In the genomic region with DNA sequence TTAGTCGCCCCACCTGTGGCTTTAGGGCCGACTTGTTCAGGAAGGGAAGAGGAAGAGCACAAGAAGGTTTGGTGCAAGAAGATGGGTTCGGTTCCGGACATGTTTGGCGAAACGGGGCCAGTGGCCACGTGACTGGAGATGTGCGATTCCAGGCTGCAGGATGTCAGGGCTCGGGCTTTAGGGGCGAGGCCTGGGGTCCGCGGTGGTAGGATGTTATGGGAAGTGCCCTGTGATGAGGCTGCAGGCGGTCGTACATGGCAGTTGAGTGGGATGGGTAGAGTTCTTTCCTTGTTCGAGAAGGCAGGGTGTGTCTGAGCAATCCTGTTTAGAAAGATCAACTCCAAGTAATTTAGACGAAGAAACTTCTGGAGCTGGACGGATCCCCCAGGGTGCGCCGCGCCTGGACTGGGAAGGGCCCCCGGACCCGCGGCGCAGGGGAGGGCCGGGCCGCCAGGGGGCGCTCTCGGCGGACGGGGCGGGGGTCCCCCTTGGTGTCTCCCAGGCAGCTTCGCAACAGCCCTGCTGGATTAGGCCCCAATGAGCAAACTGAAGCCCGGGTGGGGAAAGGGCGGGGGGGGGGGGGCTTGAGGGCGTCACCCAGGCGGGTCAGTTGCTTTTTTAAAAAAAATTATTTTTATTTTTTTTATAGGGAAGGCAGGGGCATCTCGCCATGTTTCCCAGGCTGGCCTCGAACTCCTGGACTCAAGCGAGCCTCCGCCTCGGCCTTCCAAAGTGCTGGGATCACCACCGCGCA, we compare ENCODE assay signal across 1 cellular context.
A peak's percentile ranks its signal among the peaks of the same experiment; 100 is the strongest.
TF ChIP-seq lines count a peak whose summit lies in the region.

No MANE protein-coding gene starts in this region.

TF ChIP-seq in HepG2, 621 proteins besides CTCF, POLR2A, EP300 and RAD21 (continued from another document and continues in another):
- TF ChIP-seq, protein P1, sequence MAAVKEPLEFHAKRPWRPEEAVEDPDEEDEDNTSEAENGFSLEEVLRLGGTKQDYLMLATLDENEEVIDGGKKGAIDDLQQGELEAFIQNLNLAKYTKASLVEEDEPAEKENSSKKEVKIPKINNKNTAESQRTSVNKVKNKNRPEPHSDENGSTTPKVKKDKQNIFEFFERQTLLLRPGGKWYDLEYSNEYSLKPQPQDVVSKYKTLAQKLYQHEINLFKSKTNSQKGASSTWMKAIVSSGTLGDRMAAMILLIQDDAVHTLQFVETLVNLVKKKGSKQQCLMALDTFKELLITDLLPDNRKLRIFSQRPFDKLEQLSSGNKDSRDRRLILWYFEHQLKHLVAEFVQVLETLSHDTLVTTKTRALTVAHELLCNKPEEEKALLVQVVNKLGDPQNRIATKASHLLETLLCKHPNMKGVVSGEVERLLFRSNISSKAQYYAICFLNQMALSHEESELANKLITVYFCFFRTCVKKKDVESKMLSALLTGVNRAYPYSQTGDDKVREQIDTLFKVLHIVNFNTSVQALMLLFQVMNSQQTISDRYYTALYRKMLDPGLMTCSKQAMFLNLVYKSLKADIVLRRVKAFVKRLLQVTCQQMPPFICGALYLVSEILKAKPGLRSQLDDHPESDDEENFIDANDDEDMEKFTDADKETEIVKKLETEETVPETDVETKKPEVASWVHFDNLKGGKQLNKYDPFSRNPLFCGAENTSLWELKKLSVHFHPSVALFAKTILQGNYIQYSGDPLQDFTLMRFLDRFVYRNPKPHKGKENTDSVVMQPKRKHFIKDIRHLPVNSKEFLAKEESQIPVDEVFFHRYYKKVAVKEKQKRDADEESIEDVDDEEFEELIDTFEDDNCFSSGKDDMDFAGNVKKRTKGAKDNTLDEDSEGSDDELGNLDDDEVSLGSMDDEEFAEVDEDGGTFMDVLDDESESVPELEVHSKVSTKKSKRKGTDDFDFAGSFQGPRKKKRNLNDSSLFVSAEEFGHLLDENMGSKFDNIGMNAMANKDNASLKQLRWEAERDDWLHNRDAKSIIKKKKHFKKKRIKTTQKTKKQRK (IDR thresholded peaks at IDR 0.05; ENCODE audit: low read length) = no peak
- TF ChIP-seq SRSF1 (optimal IDR thresholded peaks at IDR 0.05; ENCODE audit: low read depth, low read length) (peak; percentile 12), ZFP37 (CRISPR knock-in tag; IDR thresholded peaks at IDR 0.05; ENCODE audit: borderline replicate concordance) (no peak), ZIK1 (CRISPR knock-in tag; IDR thresholded peaks at IDR 0.05; ENCODE audit: borderline replicate concordance, low read depth) (no peak), ZNF7 (CRISPR knock-in tag; IDR thresholded peaks at IDR 0.05) (0 out of 2 replicates have a peak, but pooled peaks have one; percentile 79), ZNF543 (CRISPR knock-in tag; IDR thresholded peaks at IDR 0.05) (no peak; the same call in 1 of the 2 replicates), ZBTB7B (CRISPR knock-in tag; IDR thresholded peaks at IDR 0.05) (peak; percentile 72), ZNF354B (CRISPR knock-in tag; IDR thresholded peaks at IDR 0.05) (peak; percentile 65; the same call in 1 of the 2 replicates), YY1 (IDR thresholded peaks at IDR 0.05; ENCODE audit: insufficient read depth, insufficient replicate concordance, low read depth, low read length) (peak; percentile 21), ELF1 (CRISPR knock-in tag; IDR thresholded peaks at IDR 0.05) (no peak), XRCC5 (optimal IDR thresholded peaks at IDR 0.05; ENCODE audit: low read length) (peak; percentile 39), SAFB2 (CRISPR knock-in tag; IDR thresholded peaks at IDR 0.05; ENCODE audit: borderline replicate concordance, low read depth) (0 out of 2 replicates have a peak, but pooled peaks have one; percentile 19), ZFX (CRISPR knock-in tag; IDR thresholded peaks at IDR 0.05; ENCODE audit: low read depth) (peak; percentile 10)
- TF ChIP-seq, protein P2, sequence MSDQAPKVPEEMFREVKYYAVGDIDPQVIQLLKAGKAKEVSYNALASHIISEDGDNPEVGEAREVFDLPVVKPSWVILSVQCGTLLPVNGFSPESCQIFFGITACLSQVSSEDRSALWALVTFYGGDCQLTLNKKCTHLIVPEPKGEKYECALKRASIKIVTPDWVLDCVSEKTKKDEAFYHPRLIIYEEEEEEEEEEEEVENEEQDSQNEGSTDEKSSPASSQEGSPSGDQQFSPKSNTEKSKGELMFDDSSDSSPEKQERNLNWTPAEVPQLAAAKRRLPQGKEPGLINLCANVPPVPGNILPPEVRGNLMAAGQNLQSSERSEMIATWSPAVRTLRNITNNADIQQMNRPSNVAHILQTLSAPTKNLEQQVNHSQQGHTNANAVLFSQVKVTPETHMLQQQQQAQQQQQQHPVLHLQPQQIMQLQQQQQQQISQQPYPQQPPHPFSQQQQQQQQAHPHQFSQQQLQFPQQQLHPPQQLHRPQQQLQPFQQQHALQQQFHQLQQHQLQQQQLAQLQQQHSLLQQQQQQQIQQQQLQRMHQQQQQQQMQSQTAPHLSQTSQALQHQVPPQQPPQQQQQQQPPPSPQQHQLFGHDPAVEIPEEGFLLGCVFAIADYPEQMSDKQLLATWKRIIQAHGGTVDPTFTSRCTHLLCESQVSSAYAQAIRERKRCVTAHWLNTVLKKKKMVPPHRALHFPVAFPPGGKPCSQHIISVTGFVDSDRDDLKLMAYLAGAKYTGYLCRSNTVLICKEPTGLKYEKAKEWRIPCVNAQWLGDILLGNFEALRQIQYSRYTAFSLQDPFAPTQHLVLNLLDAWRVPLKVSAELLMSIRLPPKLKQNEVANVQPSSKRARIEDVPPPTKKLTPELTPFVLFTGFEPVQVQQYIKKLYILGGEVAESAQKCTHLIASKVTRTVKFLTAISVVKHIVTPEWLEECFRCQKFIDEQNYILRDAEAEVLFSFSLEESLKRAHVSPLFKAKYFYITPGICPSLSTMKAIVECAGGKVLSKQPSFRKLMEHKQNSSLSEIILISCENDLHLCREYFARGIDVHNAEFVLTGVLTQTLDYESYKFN (CRISPR knock-in tag; conservative IDR thresholded peaks at IDR 0.05) = 0 out of 2 replicates have a peak, but pooled peaks have one; percentile 14
- TF ChIP-seq, protein P3, sequence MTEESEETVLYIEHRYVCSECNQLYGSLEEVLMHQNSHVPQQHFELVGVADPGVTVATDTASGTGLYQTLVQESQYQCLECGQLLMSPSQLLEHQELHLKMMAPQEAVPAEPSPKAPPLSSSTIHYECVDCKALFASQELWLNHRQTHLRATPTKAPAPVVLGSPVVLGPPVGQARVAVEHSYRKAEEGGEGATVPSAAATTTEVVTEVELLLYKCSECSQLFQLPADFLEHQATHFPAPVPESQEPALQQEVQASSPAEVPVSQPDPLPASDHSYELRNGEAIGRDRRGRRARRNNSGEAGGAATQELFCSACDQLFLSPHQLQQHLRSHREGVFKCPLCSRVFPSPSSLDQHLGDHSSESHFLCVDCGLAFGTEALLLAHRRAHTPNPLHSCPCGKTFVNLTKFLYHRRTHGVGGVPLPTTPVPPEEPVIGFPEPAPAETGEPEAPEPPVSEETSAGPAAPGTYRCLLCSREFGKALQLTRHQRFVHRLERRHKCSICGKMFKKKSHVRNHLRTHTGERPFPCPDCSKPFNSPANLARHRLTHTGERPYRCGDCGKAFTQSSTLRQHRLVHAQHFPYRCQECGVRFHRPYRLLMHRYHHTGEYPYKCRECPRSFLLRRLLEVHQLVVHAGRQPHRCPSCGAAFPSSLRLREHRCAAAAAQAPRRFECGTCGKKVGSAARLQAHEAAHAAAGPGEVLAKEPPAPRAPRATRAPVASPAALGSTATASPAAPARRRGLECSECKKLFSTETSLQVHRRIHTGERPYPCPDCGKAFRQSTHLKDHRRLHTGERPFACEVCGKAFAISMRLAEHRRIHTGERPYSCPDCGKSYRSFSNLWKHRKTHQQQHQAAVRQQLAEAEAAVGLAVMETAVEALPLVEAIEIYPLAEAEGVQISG (CRISPR knock-in tag; IDR thresholded peaks at IDR 0.05) = 0 out of 2 replicates have a peak, but pooled peaks have one; percentile 23
- TF ChIP-seq, protein P4, sequence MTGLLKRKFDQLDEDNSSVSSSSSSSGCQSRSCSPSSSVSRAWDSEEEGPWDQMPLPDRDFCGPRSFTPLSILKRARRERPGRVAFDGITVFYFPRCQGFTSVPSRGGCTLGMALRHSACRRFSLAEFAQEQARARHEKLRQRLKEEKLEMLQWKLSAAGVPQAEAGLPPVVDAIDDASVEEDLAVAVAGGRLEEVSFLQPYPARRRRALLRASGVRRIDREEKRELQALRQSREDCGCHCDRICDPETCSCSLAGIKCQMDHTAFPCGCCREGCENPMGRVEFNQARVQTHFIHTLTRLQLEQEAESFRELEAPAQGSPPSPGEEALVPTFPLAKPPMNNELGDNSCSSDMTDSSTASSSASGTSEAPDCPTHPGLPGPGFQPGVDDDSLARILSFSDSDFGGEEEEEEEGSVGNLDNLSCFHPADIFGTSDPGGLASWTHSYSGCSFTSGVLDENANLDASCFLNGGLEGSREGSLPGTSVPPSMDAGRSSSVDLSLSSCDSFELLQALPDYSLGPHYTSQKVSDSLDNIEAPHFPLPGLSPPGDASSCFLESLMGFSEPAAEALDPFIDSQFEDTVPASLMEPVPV (CRISPR knock-in tag; IDR thresholded peaks at IDR 0.05) = 0 out of 2 replicates have a peak, but pooled peaks have one; percentile 39
- TF ChIP-seq, protein P5, sequence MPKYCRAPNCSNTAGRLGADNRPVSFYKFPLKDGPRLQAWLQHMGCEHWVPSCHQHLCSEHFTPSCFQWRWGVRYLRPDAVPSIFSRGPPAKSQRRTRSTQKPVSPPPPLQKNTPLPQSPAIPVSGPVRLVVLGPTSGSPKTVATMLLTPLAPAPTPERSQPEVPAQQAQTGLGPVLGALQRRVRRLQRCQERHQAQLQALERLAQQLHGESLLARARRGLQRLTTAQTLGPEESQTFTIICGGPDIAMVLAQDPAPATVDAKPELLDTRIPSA (CRISPR knock-in tag; IDR thresholded peaks at IDR 0.05; ENCODE audit: borderline replicate concordance) = no peak
- TF ChIP-seq, protein P6, sequence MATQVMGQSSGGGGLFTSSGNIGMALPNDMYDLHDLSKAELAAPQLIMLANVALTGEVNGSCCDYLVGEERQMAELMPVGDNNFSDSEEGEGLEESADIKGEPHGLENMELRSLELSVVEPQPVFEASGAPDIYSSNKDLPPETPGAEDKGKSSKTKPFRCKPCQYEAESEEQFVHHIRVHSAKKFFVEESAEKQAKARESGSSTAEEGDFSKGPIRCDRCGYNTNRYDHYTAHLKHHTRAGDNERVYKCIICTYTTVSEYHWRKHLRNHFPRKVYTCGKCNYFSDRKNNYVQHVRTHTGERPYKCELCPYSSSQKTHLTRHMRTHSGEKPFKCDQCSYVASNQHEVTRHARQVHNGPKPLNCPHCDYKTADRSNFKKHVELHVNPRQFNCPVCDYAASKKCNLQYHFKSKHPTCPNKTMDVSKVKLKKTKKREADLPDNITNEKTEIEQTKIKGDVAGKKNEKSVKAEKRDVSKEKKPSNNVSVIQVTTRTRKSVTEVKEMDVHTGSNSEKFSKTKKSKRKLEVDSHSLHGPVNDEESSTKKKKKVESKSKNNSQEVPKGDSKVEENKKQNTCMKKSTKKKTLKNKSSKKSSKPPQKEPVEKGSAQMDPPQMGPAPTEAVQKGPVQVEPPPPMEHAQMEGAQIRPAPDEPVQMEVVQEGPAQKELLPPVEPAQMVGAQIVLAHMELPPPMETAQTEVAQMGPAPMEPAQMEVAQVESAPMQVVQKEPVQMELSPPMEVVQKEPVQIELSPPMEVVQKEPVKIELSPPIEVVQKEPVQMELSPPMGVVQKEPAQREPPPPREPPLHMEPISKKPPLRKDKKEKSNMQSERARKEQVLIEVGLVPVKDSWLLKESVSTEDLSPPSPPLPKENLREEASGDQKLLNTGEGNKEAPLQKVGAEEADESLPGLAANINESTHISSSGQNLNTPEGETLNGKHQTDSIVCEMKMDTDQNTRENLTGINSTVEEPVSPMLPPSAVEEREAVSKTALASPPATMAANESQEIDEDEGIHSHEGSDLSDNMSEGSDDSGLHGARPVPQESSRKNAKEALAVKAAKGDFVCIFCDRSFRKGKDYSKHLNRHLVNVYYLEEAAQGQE (IDR thresholded peaks at IDR 0.05; ENCODE audit: borderline replicate concordance in 1 of 2, low read depth in 1 of 2, low read length in 2 of 2) = no peak
- TF ChIP-seq, protein P7, sequence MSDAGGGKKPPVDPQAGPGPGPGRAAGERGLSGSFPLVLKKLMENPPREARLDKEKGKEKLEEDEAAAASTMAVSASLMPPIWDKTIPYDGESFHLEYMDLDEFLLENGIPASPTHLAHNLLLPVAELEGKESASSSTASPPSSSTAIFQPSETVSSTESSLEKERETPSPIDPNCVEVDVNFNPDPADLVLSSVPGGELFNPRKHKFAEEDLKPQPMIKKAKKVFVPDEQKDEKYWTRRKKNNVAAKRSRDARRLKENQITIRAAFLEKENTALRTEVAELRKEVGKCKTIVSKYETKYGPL (CRISPR knock-in tag; IDR thresholded peaks at IDR 0.05) = no peak
- TF ChIP-seq, protein P8, sequence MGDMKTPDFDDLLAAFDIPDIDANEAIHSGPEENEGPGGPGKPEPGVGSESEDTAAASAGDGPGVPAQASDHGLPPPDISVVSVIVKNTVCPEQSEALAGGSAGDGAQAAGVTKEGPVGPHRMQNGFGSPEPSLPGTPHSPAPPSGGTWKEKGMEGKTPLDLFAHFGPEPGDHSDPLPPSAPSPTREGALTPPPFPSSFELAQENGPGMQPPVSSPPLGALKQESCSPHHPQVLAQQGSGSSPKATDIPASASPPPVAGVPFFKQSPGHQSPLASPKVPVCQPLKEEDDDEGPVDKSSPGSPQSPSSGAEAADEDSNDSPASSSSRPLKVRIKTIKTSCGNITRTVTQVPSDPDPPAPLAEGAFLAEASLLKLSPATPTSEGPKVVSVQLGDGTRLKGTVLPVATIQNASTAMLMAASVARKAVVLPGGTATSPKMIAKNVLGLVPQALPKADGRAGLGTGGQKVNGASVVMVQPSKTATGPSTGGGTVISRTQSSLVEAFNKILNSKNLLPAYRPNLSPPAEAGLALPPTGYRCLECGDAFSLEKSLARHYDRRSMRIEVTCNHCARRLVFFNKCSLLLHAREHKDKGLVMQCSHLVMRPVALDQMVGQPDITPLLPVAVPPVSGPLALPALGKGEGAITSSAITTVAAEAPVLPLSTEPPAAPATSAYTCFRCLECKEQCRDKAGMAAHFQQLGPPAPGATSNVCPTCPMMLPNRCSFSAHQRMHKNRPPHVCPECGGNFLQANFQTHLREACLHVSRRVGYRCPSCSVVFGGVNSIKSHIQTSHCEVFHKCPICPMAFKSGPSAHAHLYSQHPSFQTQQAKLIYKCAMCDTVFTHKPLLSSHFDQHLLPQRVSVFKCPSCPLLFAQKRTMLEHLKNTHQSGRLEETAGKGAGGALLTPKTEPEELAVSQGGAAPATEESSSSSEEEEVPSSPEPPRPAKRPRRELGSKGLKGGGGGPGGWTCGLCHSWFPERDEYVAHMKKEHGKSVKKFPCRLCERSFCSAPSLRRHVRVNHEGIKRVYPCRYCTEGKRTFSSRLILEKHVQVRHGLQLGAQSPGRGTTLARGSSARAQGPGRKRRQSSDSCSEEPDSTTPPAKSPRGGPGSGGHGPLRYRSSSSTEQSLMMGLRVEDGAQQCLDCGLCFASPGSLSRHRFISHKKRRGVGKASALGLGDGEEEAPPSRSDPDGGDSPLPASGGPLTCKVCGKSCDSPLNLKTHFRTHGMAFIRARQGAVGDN (CRISPR knock-in tag; IDR thresholded peaks at IDR 0.05) = peak; percentile 41; the same call in 1 of the 2 replicates
- TF ChIP-seq, protein P9, sequence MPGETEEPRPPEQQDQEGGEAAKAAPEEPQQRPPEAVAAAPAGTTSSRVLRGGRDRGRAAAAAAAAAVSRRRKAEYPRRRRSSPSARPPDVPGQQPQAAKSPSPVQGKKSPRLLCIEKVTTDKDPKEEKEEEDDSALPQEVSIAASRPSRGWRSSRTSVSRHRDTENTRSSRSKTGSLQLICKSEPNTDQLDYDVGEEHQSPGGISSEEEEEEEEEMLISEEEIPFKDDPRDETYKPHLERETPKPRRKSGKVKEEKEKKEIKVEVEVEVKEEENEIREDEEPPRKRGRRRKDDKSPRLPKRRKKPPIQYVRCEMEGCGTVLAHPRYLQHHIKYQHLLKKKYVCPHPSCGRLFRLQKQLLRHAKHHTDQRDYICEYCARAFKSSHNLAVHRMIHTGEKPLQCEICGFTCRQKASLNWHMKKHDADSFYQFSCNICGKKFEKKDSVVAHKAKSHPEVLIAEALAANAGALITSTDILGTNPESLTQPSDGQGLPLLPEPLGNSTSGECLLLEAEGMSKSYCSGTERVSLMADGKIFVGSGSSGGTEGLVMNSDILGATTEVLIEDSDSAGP (CRISPR knock-in tag; IDR thresholded peaks at IDR 0.05; ENCODE audit: borderline replicate concordance) = 0 out of 2 replicates have a peak, but pooled peaks have one; percentile 6
